8 cellular contexts compared by ENCODE assay signal in genomic region chr2:28869494-28870145, GRCh38. TPM values are rescaled to one million over a fixed set of nuclear protein-coding genes. Genes with fewer than 3 reads are reported as not detected.
A peak's percentile ranks its signal among the peaks of the same experiment; 100 is the strongest.
DNase-seq lines count a peak whose midpoint lies in the region; ATAC-seq, FAIRE-seq and TF ChIP-seq lines count a peak whose summit lies in the region.
"Had no signal": no experiment of that assay in that cellular context is flagged by ENCODE, and none has a peak within 500 bp of the region (broad histone marks: within the 10 kb centered on the region; RNA-seq: fewer than 3 reads in every experiment).

No MANE protein-coding gene starts in this region.

- intact Hi-C loops in spleen (cut with DNase I; ENCODE audit: low total_unique reads): no loop called here

- peak; percentile 30 for ATAC-seq in GM21619 (IDR thresholded peaks at IDR 0.05; ENCODE audit: unreplicated experiment)

- H3K9ac ChIP-seq in KMS-11 (peak overlapping the region; percentile 89), iPS-15b (ENCODE audit: low read depth, low read length) (peak overlapping the region; percentile 84)

- H3K4me3 ChIP-seq in GM12875 (ENCODE audit: low read depth, low read length): peak overlapping the region; percentile 81
- peak overlapping the region; percentile 98 for H3K4me3 ChIP-seq in KMS-11 (IDR thresholded peaks at IDR 0.05; ENCODE audit: insufficient read depth, low read depth, low read length)
- peak overlapping the region; percentile 86 for H3K4me3 ChIP-seq in iPS-15b (ENCODE audit: low read depth, low read length)
- peak overlapping the region; percentile 79 to 97 (median 94) for H3K4me3 ChIP-seq in spleen

- TF ChIP-seq POLR2A in spleen (IDR thresholded peaks at IDR 0.05): no peak

- H3K9me3 Mint-ChIP-seq in activated naive CD8-positive, alpha-beta T cell treated with anti-CD3 and anti-CD28 coated beads for 36 hours: no peaks in the 10 kb centered on the region

- peak overlapping the region; percentile 97 for H3K27ac Mint-ChIP-seq in activated naive CD8-positive, alpha-beta T cell treated with anti-CD3 and anti-CD28 coated beads for 36 hours

- H3K4me1 Mint-ChIP-seq in activated naive CD8-positive, alpha-beta T cell treated with anti-CD3 and anti-CD28 coated beads for 36 hours: peaks cover 32% of the 10 kb centered on the region

- H4K20me1 ChIP-seq in KMS-11 (ENCODE audit: insufficient read depth): no peaks in the 10 kb centered on the region

- no peak for DNase-seq in activated naive CD8-positive, alpha-beta T cell treated with anti-CD3 and anti-CD28 coated beads for 36 hours
- peak; percentile 84 for DNase-seq in spleen
- no peak for DNase-seq in D721Med (ENCODE audit: insufficient read length, low spot score)

- no peaks in the 10 kb centered on the region for H3K27me3 ChIP-seq in KMS-11 (ENCODE audit: insufficient read depth, low read depth)
- no peaks in the 10 kb centered on the region for H3K27me3 ChIP-seq in iPS-15b (ENCODE audit: control insufficient read depth, insufficient read depth, low read length)
- no peaks in the 10 kb centered on the region for H3K27me3 ChIP-seq in spleen (replicated peaks in 1 of 7)

- H3K4me3 Mint-ChIP-seq in activated naive CD8-positive, alpha-beta T cell treated with anti-CD3 and anti-CD28 coated beads for 36 hours: peak overlapping the region; percentile 95

- peaks cover 15% of the 10 kb centered on the region for H3K36me3 Mint-ChIP-seq in activated naive CD8-positive, alpha-beta T cell treated with anti-CD3 and anti-CD28 coated beads for 36 hours

- H3K4me1 ChIP-seq in KMS-11 (ENCODE audit: low read depth, poor library complexity, severe bottlenecking): peaks cover 24% of the 10 kb centered on the region
- H3K4me1 ChIP-seq in iPS-15b (ENCODE audit: control insufficient read depth, insufficient read depth, low read length): peaks cover 2% of the 10 kb centered on the region
- peaks cover 23 to 61% (median 50%) of the 10 kb centered on the region in 6 donors for H3K4me1 ChIP-seq in spleen

- peak overlapping the region; percentile 64 for H2AFZ ChIP-seq in KMS-11 (ENCODE audit: low read depth)

- WGBS in spleen, 5 donors: 0 to 1% (median 1%) methylated on average over 26 to 29 of the region's 29 CpGs

- FAIRE-seq in D721Med (lab: Jason Lieb, UNC): no peak
- FAIRE-seq: colon had no signal

- H3K27me3 Mint-ChIP-seq in activated naive CD8-positive, alpha-beta T cell treated with anti-CD3 and anti-CD28 coated beads for 36 hours: peaks cover 2% of the 10 kb centered on the region

- H3K36me3 ChIP-seq in KMS-11 (ENCODE audit: insufficient read depth) (no peaks in the 10 kb centered on the region), iPS-15b (ENCODE audit: control insufficient read depth, insufficient read depth, low read length) (peaks cover 3% of the 10 kb centered on the region), spleen (peaks cover 0 to 13% (median 0%) of the 10 kb centered on the region in 6 donors)

- TF ChIP-seq CTCF in GM12875 (IDR thresholded peaks at IDR 0.05; ENCODE audit: borderline replicate concordance, insufficient read depth, low read depth, low read length) (no peak), KMS-11 (conservative IDR thresholded peaks at IDR 0.05; ENCODE audit: low read depth, low read length) (no peak), spleen (IDR thresholded peaks at IDR 0.05 in 8 of 11, conservative IDR thresholded peaks at IDR 0.05 in 3 of 11) (peak in 1 of 11 experiments; percentile 5), D721Med (IDR thresholded peaks at IDR 0.05; ENCODE audit: insufficient read depth, missing control alignments) (no peak)

- H3K4me2 ChIP-seq in KMS-11: peak overlapping the region; percentile 97

- H3K9me3 ChIP-seq in iPS-15b (ENCODE audit: control insufficient read depth, insufficient read depth, low read length) (no peaks in the 10 kb centered on the region), spleen (no peaks in the 10 kb centered on the region)

- peak overlapping the region; percentile 68 for H3K27ac ChIP-seq in KMS-11
- peak overlapping the region; percentile 82 to 91 (median 88) for H3K27ac ChIP-seq in spleen

- peaks cover 43% of the 10 kb centered on the region for H3K79me2 ChIP-seq in KMS-11 (ENCODE audit: insufficient read depth, low read depth)

RNA-seq across cellular contexts. Expression of gene TRMT61B, which starts 0.5 kb away (rescaled TPM):
- 10 to 100 TPM; 18.9 to 20.6 TPM for total RNA-seq in activated naive CD8-positive, alpha-beta T cell treated with anti-CD3 and anti-CD28 coated beads for 36 hours
- total RNA-seq in spleen: 10 to 100 TPM; 12.3 to 16.1 (median 15.1) TPM
- 10 to 100 TPM; 24.5 to 30.2 (median 26.5) TPM for polyA plus RNA-seq in spleen

RNA-seq across cellular contexts. Expression of gene WDR43, which starts 24.8 kb away (rescaled TPM):
- 100 to 1,000 TPM; 179 to 191 TPM for total RNA-seq in activated naive CD8-positive, alpha-beta T cell treated with anti-CD3 and anti-CD28 coated beads for 36 hours
- 10 to 100 TPM; 22.7 to 49.8 (median 43.4) TPM for total RNA-seq in spleen
- 10 to 100 TPM; 10.8 to 14.7 (median 14.6) TPM for polyA plus RNA-seq in spleen

RNA-seq across cellular contexts. Expression of gene SPDYA, which starts 59.0 kb away (rescaled TPM):
- total RNA-seq in activated naive CD8-positive, alpha-beta T cell treated with anti-CD3 and anti-CD28 coated beads for 36 hours: under 1 TPM; 0.40 to 0.85 TPM
- 1 to 10 TPM in 5 of 7 donors, under 1 TPM in 2; 0.60 to 2.8 (median 1.9) TPM for total RNA-seq in spleen
- under 1 TPM; 0.06 to 0.17 (median 0.13) TPM for polyA plus RNA-seq in spleen
